Comparison of ENCODE assay signal across 8 cellular contexts in the genomic region with DNA sequence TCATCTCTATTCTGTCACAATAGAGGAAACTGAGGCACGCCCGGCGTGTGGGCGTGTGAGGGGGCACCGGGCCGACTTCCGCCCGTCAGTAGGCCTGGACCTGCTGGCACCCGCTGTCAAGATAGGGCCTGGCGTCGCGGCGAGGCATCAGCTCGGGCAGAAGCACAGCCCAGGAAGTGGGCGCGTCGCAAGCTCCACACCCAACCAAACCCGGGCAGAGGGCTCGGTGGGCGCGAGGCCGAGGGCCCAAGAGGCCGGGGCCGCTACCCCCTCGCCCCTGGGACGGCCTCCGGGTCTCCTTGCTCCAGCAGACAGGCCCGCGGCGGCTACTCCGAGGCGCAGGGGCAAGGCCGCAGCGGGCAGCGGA.
DNase-seq lines count a peak whose midpoint lies in the region; ATAC-seq and TF ChIP-seq lines count a peak whose summit lies in the region.

No MANE protein-coding gene starts in this region.

- peak overlapping the region; percentile 47 for H3K4me3 ChIP-seq in NT2/D1 (ENCODE audit: insufficient read length, low read depth)
- H3K4me3 ChIP-seq in dorsolateral prefrontal cortex: peak overlapping the region; percentile 48 to 93 (median 80)

- peaks cover 0 to 2% (median 0%) of the 10 kb centered on the region in 5 donors for H3K27me3 Mint-ChIP-seq in naive thymus-derived CD8-positive, alpha-beta T cell

- peak; percentile 19 for DNase-seq in DMS114 treated with DMSO at 0.1 percent for 48 hours (lab: John Stamatoyannopoulos, UW; ENCODE audit: unreplicated experiment)
- DNase-seq in NT2/D1 (ENCODE audit: low read depth, low spot score): no peak
- peak in 2 of 10 donors; percentile 6 to 47 for DNase-seq in dorsolateral prefrontal cortex
- DNase-seq in naive thymus-derived CD8-positive, alpha-beta T cell: peak in 1 of 10 donors; percentile 80
- no peak for DNase-seq in midbrain (lab: John Stamatoyannopoulos, UW)
- DNase-seq in AML-193 (lab: John Stamatoyannopoulos, UW): no peak
- DNase-seq in NCI-H345 (lab: John Stamatoyannopoulos, UW): no peak

- peak overlapping the region; percentile 97 to 99 (median 98) for H3K27ac Mint-ChIP-seq in naive thymus-derived CD8-positive, alpha-beta T cell

- H3K9ac ChIP-seq in NT2/D1 (ENCODE audit: insufficient read length, low read depth): peak overlapping the region; percentile 50

- H3K36me3 Mint-ChIP-seq in naive thymus-derived CD8-positive, alpha-beta T cell: no peaks in the 10 kb centered on the region

- peak overlapping the region; percentile 90 to 99 (median 95) for H3K4me3 Mint-ChIP-seq in naive thymus-derived CD8-positive, alpha-beta T cell

- H3K4me1 ChIP-seq in NT2/D1 (ENCODE audit: insufficient read depth, insufficient read length): no peaks in the 10 kb centered on the region

- H3K9me3 Mint-ChIP-seq in naive thymus-derived CD8-positive, alpha-beta T cell: no peaks in the 10 kb centered on the region

- POLR2A ChIA-PET in naive thymus-derived CD8-positive, alpha-beta T cell (lab: Charles Lee): interaction anchor here (0.6 to 4.1 kb wide), 41 partner anchors 8 to 1003 kb away, joined by 3 to 62 read pairs (median 5); partner anchors contain the start of genes BMI1, COMMD3, DNAJC1 and MLLT10

- ATAC-seq in GM21576 (IDR thresholded peaks at IDR 0.05; ENCODE audit: unreplicated experiment): peak; percentile 38
- ATAC-seq in naive thymus-derived CD8-positive, alpha-beta T cell: peak; percentile 50 to 63

- H3K9me3 ChIP-seq in NT2/D1 (ENCODE audit: insufficient read depth, low read length): no peaks in the 10 kb centered on the region

- peak overlapping the region; percentile 78 to 99 (median 98) for H3K27ac ChIP-seq in dorsolateral prefrontal cortex

- no peak for TF ChIP-seq CTCF in dorsolateral prefrontal cortex (IDR thresholded peaks at IDR 0.05 in 54 of 56, conservative IDR thresholded peaks at IDR 0.05 in 2 of 56; ENCODE audit: low read depth in 1 of 56, partially characterized antibody in 56 of 56)

- peaks cover 40% of the 10 kb centered on the region for H3K27me3 ChIP-seq in NT2/D1 (ENCODE audit: insufficient read depth, insufficient read length)
- no peaks in the 10 kb centered on the region for H3K27me3 ChIP-seq in dorsolateral prefrontal cortex

- intact Hi-C loops in dorsolateral prefrontal cortex (cut with DNase I): loop anchor here (2.0 to 10.0 kb wide), 13 partner anchors 40 to 628 kb away; partner anchors contain the start of genes BMI1 (in 2 of the 2) and DNAJC1 (in 2 of the 2)

- no peaks in the 10 kb centered on the region for H3K36me3 ChIP-seq in NT2/D1 (ENCODE audit: insufficient read depth, insufficient read length, low read length)

- peaks cover 17 to 36% (median 32%) of the 10 kb centered on the region in 4 donors for H3K4me1 Mint-ChIP-seq in naive thymus-derived CD8-positive, alpha-beta T cell
